ENCODE assay signal across 1 cellular context in genomic region chr2:152447897-152448296, GRCh38.
TF ChIP-seq lines count a peak whose summit lies in the region.

No MANE protein-coding gene starts in this region.

TF ChIP-seq in GM23338, 12 proteins besides CTCF, POLR2A, EP300 and RAD21 (continued from another document):
- TF ChIP-seq REST (IDR thresholded peaks at IDR 0.05; ENCODE audit: unreplicated experiment) (no peak), ZNF114 (CRISPR knock-in tag; IDR thresholded peaks at IDR 0.05) (no peak), ZNF331 (CRISPR knock-in tag; IDR thresholded peaks at IDR 0.05; ENCODE audit: low read depth) (no peak), ZNF462 (CRISPR knock-in tag; IDR thresholded peaks at IDR 0.05) (no peak)
TF ChIP-seq in GM23338: peak in this region for 0.
